In genomic region chr15:48800245-48800644, GRCh38 we compare ENCODE assay signal across 19 cellular contexts. TPM values are rescaled to one million over a fixed set of nuclear protein-coding genes. Genes with fewer than 3 reads are reported as not detected.
DNase-seq lines count a peak whose midpoint lies in the region; ATAC-seq and TF ChIP-seq lines count a peak whose summit lies in the region.
"Had no signal": no experiment of that assay in that cellular context is flagged by ENCODE, and none has a peak within 500 bp of the region (broad histone marks: within the 10 kb centered on the region; RNA-seq: fewer than 3 reads in every experiment).

No MANE protein-coding gene starts in this region.

- peak overlapping the region; percentile 21; the same call in 1 of the 2 replicates for H3K27ac ChIP-seq in ACC112 (ENCODE audit: low read depth, low read length)
- H3K27ac ChIP-seq in IMR-90 (ENCODE audit: insufficient read depth, low read length), result no peak overlapping the region
- H3K27ac ChIP-seq: C4-2B, RWPE1 had no signal

- no peak for DNase-seq in IMR-90
- no peak for DNase-seq in left colon
- DNase-seq in Calu3, result no peak
- DNase-seq in effector CD8-positive, alpha-beta T cell (lab: John Stamatoyannopoulos, UW), result no peak
- DNase-seq in activated naive CD4-positive, alpha-beta T cell (lab: John Stamatoyannopoulos, UW), result no peak
- DNase-seq: AML-193, DMS79, Kasumi-1, NCI-H1105, NCI-H1694, NCI-H2081 treated with DMSO at 0.1 percent for 48 hours, NCI-H748 treated with DMSO at 0.1 percent for 48 hours, SIG-M5 had no signal

- peaks cover 45% of the 10 kb centered on the region for H3K4me1 ChIP-seq in ACC112 (ENCODE audit: control insufficient read depth, insufficient read depth, low read length, unreplicated experiment)
- peaks cover 5% of the 10 kb centered on the region for H3K4me1 ChIP-seq in IMR-90 (ENCODE audit: control insufficient read depth, insufficient read depth, low read length)

- no peak overlapping the region for H2BK20ac ChIP-seq in IMR-90 (ENCODE audit: low read depth, low read length)

- peak overlapping the region; percentile 11; the same call in 1 of the 2 replicates for H2BK120ac ChIP-seq in IMR-90 (ENCODE audit: low read depth, low read length)

- H3K4me1 Mint-ChIP-seq in nephron (peaks cover 22% of the 10 kb centered on the region), Calu3 (ENCODE audit: low read depth, unreplicated experiment) (peaks cover 29% of the 10 kb centered on the region)

- H3K36me3 Mint-ChIP-seq in nephron (ENCODE audit: low read depth) (no peaks in the 10 kb centered on the region), Calu3 (ENCODE audit: insufficient read depth, unreplicated experiment) (peaks cover 5% of the 10 kb centered on the region)
- H3K36me3 Mint-ChIP-seq: IgD-negative memory B cell had no signal

- peak overlapping the region; percentile 67 for H2AFZ ChIP-seq in ACC112 (ENCODE audit: low read length, unreplicated experiment)
- H2AFZ ChIP-seq in IMR-90 (replicated peaks; ENCODE audit: low read length, poor library complexity), result no peak overlapping the region

- ATAC-seq in IMR-90 (ENCODE audit: low read depth) (no peak), left colon (peak; percentile 90)

- no peak for TF ChIP-seq RAD21 in IMR-90 (IDR thresholded peaks at IDR 0.05; ENCODE audit: low read length)

- H3K9me1 ChIP-seq in IMR-90 (ENCODE audit: insufficient read depth, low read length), result peaks cover 8% of the 10 kb centered on the region

- peak overlapping the region in 1 of 2 experiments; percentile 56; a peak in 1 of 4 replicates for H4K8ac ChIP-seq in IMR-90 (ENCODE audit: low read depth in 2 of 2, low read length in 2 of 2)

- H3K79me1 ChIP-seq in IMR-90 (ENCODE audit: low read depth in 1 of 2, low read length in 2 of 2), result peaks cover 23 to 48% of the 10 kb centered on the region in 2 experiments

- H3K14ac ChIP-seq in IMR-90 (replicated peaks; ENCODE audit: low read depth, low read length), result no peak overlapping the region

- 0 out of 2 replicates have a peak overlapping the region, but pooled peaks have one; percentile 7 for H3K4me3 ChIP-seq in ACC112 (ENCODE audit: low read depth, low read length)
- H3K4me3 ChIP-seq in IMR-90 (ENCODE audit: insufficient read depth, low read depth, low read length), result no peak overlapping the region
- H3K4me3 ChIP-seq: HAP-1 had no signal

- no peak overlapping the region for H3K9ac ChIP-seq in IMR-90 (ENCODE audit: low read depth, low read length)

- POLR2A ChIA-PET in IMR-90 (lab: Charles Lee; ENCODE audit: unreplicated experiment), result interaction anchor here (0.5 kb wide), 1 partner anchor 151 kb away, joined by 3 read pairs; no protein-coding TSS in a partner anchor

- no peak overlapping the region for H2AK5ac ChIP-seq in IMR-90 (ENCODE audit: low read depth, low read length)

- H3K4me2 ChIP-seq in IMR-90 (ENCODE audit: low read depth, low read length), result no peak overlapping the region

- peaks cover 38% of the 10 kb centered on the region for H3K79me2 ChIP-seq in ACC112 (ENCODE audit: control insufficient read depth, insufficient read depth, low read length, unreplicated experiment)

- CTCF ChIA-PET in IMR-90 (lab: Yijun Ruan, JAX), result interaction anchor here (1.0 kb wide), 1 partner anchor 10 kb away, joined by 4 read pairs; no protein-coding TSS in a partner anchor
- CTCF ChIA-PET in Calu3 (lab: Charles Lee), result no interaction called here

- no peak overlapping the region for H3K56ac ChIP-seq in IMR-90 (ENCODE audit: extremely low read depth, insufficient read depth, low read length)

- no CpG with 5 or more reads among the region's 1 CpG for WGBS in IMR-90 (ENCODE audit: extremely low coverage in 2 of 2, insufficient read length in 1 of 2), 2 experiments

- H3K18ac ChIP-seq in IMR-90 (ENCODE audit: low read depth, low read length), result no peak overlapping the region

- H3K36me3 ChIP-seq in ACC112 (ENCODE audit: insufficient read depth, low read length) (peaks cover 5% of the 10 kb centered on the region; the same call in 1 of the 2 replicates), IMR-90 (ENCODE audit: control insufficient read depth, insufficient read depth, low read length) (peaks cover 2% of the 10 kb centered on the region; the same call in 1 of the 2 replicates)

- BruUV-seq in IMR-90 (replicated peaks; lab: Mats Ljungman, UMichigan) (no TSS peak), Calu3 (replicated peaks; lab: Mats Ljungman, UMichigan) (no TSS peak)

- dilution Hi-C loops in IMR-90 (cut with HindIII; ENCODE audit: low sequenced_read_pairs, unreplicated experiment), result no loop called here

- no peak overlapping the region for H2BK5ac ChIP-seq in IMR-90 (ENCODE audit: low read depth, low read length, poor library complexity, severe bottlenecking)

- H2AK9ac ChIP-seq in IMR-90 (replicated peaks; ENCODE audit: low read depth, low read length, poor library complexity), result no peak overlapping the region

- no peaks in the 10 kb centered on the region for H4K20me1 ChIP-seq in IMR-90 (ENCODE audit: insufficient read depth, low read length)

- H4K5ac ChIP-seq in IMR-90 (ENCODE audit: low read depth, low read length), result no peak overlapping the region

- H3K27me3 Mint-ChIP-seq in nephron (ENCODE audit: low read depth) (no peaks in the 10 kb centered on the region), Calu3 (ENCODE audit: unreplicated experiment) (no peaks in the 10 kb centered on the region)
- H3K27me3 Mint-ChIP-seq: IgD-negative memory B cell had no signal

- no peak overlapping the region for H3K4ac ChIP-seq in IMR-90 (ENCODE audit: low read depth, low read length)

- H4K91ac ChIP-seq in IMR-90 (ENCODE audit: insufficient read depth, low read depth, low read length), result no peak overlapping the region

- no peak overlapping the region for H3K23ac ChIP-seq in IMR-90 (ENCODE audit: low read depth, low read length)

- H3K4me3 Mint-ChIP-seq in nephron (no peak overlapping the region), Calu3 (ENCODE audit: low read depth, unreplicated experiment) (no peak overlapping the region)
- H3K4me3 Mint-ChIP-seq: IgD-negative memory B cell had no signal

- H3K27ac Mint-ChIP-seq in nephron (peak overlapping the region in 2 of 3 experiments; percentile 16 to 28), Calu3 (ENCODE audit: unreplicated experiment) (no peak overlapping the region)
- H3K27ac Mint-ChIP-seq: IgD-negative memory B cell had no signal

- no peaks in the 10 kb centered on the region for H3K9me3 ChIP-seq in IMR-90 (ENCODE audit: control insufficient read depth, insufficient read depth, low read length)
- H3K9me3 ChIP-seq: HAP-1 had no signal

- no peak overlapping the region for H2BK15ac ChIP-seq in IMR-90 (ENCODE audit: low read depth, low read length)

- intact Hi-C loops in IMR-90 (cut with micrococcal nuclease), result loop anchor here (5.0 kb wide), 2 partner anchors 78 to 443 kb away; no protein-coding TSS in a partner anchor
- intact Hi-C loops in left colon (cut with DNase I, micrococcal nuclease), result loop anchor here in 1 of 2 donors (10.0 kb wide), 1 partner anchor 445 kb away; no protein-coding TSS in a partner anchor
- intact Hi-C loops in Calu3 (cut with micrococcal nuclease; ENCODE audit: unreplicated experiment), result loop anchor here (10.0 kb wide), 1 partner anchor 155 kb away; the partner anchor contains the start of gene FBN1

- H3K9me3 Mint-ChIP-seq in nephron (no peaks in the 10 kb centered on the region), Calu3 (ENCODE audit: low read depth, unreplicated experiment) (no peaks in the 10 kb centered on the region)
- H3K9me3 Mint-ChIP-seq: IgD-negative memory B cell had no signal

- no peaks in the 10 kb centered on the region for H3K27me3 ChIP-seq in ACC112 (ENCODE audit: insufficient read depth, low read length)
- H3K27me3 ChIP-seq in IMR-90 (ENCODE audit: control insufficient read depth, insufficient read depth, low read length), result no peaks in the 10 kb centered on the region

- no peak for TF ChIP-seq POLR2A in IMR-90 (IDR thresholded peaks at IDR 0.05; ENCODE audit: low read depth, low read length)

- in situ Hi-C loops in IMR-90 (cut with MboI; ENCODE audit: low sequenced_read_pairs), result no loop called here

- TF ChIP-seq CTCF in IMR-90 (conservative IDR thresholded peaks at IDR 0.05; ENCODE audit: low read depth, low read length), result no peak
- no peak for TF ChIP-seq CTCF in nephron (IDR thresholded peaks at IDR 0.05; ENCODE audit: unreplicated experiment in 3 of 3)
- TF ChIP-seq CTCF in Calu3 (IDR thresholded peaks at IDR 0.05; ENCODE audit: unreplicated experiment), result no peak

TF ChIP-seq in IMR-90, 13 proteins besides CTCF, POLR2A, EP300 and RAD21 (continues in another document):
- no peak for TF ChIP-seq SMC3 (IDR thresholded peaks at IDR 0.05; ENCODE audit: low read depth, low read length)
- no peak for TF ChIP-seq RFX5 (IDR thresholded peaks at IDR 0.05; ENCODE audit: low read depth, low read length)
- no peak for TF ChIP-seq NFE2L2 (IDR thresholded peaks at IDR 0.05; ENCODE audit: low read depth, low read length)
- no peak for TF ChIP-seq USF2 (IDR thresholded peaks at IDR 0.05; ENCODE audit: low read depth, low read length)
- TF ChIP-seq MAZ (IDR thresholded peaks at IDR 0.05; ENCODE audit: borderline replicate concordance, low read depth, low read length), result no peak
- TF ChIP-seq ELK1 (IDR thresholded peaks at IDR 0.05; ENCODE audit: borderline replicate concordance, low read depth, low read length), result no peak
- no peak for TF ChIP-seq RCOR1 (IDR thresholded peaks at IDR 0.05; ENCODE audit: insufficient replicate concordance, low read length)
- TF ChIP-seq CEBPB (IDR thresholded peaks at IDR 0.05; ENCODE audit: low read depth, low read length), result no peak
- TF ChIP-seq CHD1 (IDR thresholded peaks at IDR 0.05; ENCODE audit: low read depth, low read length), result no peak

RNA-seq across cellular contexts. Expression of gene CEP152, which starts 10.6 kb away (rescaled TPM):
- total RNA-seq in IMR-90 (2012; rRNA removed) (7.3 and 10.3 TPM in 2 replicates), left colon (1 to 10 TPM; 5.9 to 7.8 TPM), Calu3 (2022) (19.6 and 27.1 TPM in 2 replicates)
- polyA plus RNA-seq in IMR-90 (2012; rRNA removed), result 1.4 and 2.1 TPM in 2 replicates
- polyA plus RNA-seq in IMR-90 (2012; cell fraction: cytosol; rRNA removed), result 0.09 and 0.30 TPM in 2 replicates
- polyA plus RNA-seq in IMR-90 (2012; cell fraction: nucleus; rRNA removed; ENCODE audit: low replicate concordance), result 0.35 and 1.2 TPM in 2 replicates
